In genomic region chr13:98979012-98979411, GRCh38 we compare ENCODE assay signal across 18 cellular contexts. TPM values are rescaled to one million over a fixed set of nuclear protein-coding genes. Genes with fewer than 3 reads are reported as not detected.
DNase-seq lines count a peak whose midpoint lies in the region; ATAC-seq and TF ChIP-seq lines count a peak whose summit lies in the region.
"Had no signal": no experiment of that assay in that cellular context is flagged by ENCODE, and none has a peak within 500 bp of the region (broad histone marks: within the 10 kb centered on the region; RNA-seq: fewer than 3 reads in every experiment).

No MANE protein-coding gene starts in this region.

- peak overlapping the region; percentile 10 for H3K27ac Mint-ChIP-seq in CD8-positive, alpha-beta T cell
- H3K27ac Mint-ChIP-seq: natural killer cell had no signal

- peaks cover 61% of the 10 kb centered on the region for H3K79me2 ChIP-seq in PC-9 (ENCODE audit: low read depth)

- H3K4me3 ChIP-seq in CD8-positive, alpha-beta T cell (ENCODE audit: low read depth, low read length): no peak overlapping the region
- H3K4me3 ChIP-seq in PC-9 (no peak overlapping the region), esophagus squamous epithelium (no peak overlapping the region), skeletal muscle satellite cell (ENCODE audit: low read length) (no peak overlapping the region)
- H3K4me3 ChIP-seq: spleen had no signal

- H3K9me3 Mint-ChIP-seq in CD8-positive, alpha-beta T cell: no peaks in the 10 kb centered on the region
- H3K9me3 Mint-ChIP-seq: central memory CD8-positive, alpha-beta T cell; natural killer cell had no signal

- no peaks in the 10 kb centered on the region for H3K9me2 ChIP-seq in PC-9 (ENCODE audit: insufficient read depth)

- H3K4me1 ChIP-seq in CD8-positive, alpha-beta T cell (ENCODE audit: insufficient read depth, low read length): peaks cover 63% of the 10 kb centered on the region
- H3K4me1 ChIP-seq in PC-9 (replicated peaks; ENCODE audit: insufficient read depth) (peaks cover 50% of the 10 kb centered on the region), esophagus squamous epithelium (peaks cover 0 to 63% (median 3%) of the 10 kb centered on the region in 3 donors), skeletal muscle satellite cell (ENCODE audit: control insufficient read depth, insufficient read depth, low read length) (peaks cover 38% of the 10 kb centered on the region)

- CTCF ChIA-PET in CD8-positive, alpha-beta T cell (lab: Charles Lee): no interaction called here
- CTCF ChIA-PET in PC-9 (lab: Charles Lee): interaction anchor here (0.7 kb wide), 1 partner anchor 77 kb away, joined by 5 read pairs; no protein-coding TSS in a partner anchor
- CTCF ChIA-PET in RWPE1 (lab: Yijun Ruan, JAX): no interaction called here

- H3K36me3 ChIP-seq in CD8-positive, alpha-beta T cell (ENCODE audit: insufficient read depth, low read length): no peaks in the 10 kb centered on the region
- H3K36me3 ChIP-seq in PC-9 (ENCODE audit: low read depth) (no peaks in the 10 kb centered on the region), esophagus squamous epithelium (no peaks in the 10 kb centered on the region), skeletal muscle satellite cell (ENCODE audit: insufficient read depth, low read length) (no peaks in the 10 kb centered on the region)
- H3K36me3 ChIP-seq: spleen had no signal

- peaks cover 89% of the 10 kb centered on the region for H3K4me1 Mint-ChIP-seq in CD8-positive, alpha-beta T cell (ENCODE audit: low read depth)

- H3K9me3 ChIP-seq in CD8-positive, alpha-beta T cell (ENCODE audit: low read length): no peaks in the 10 kb centered on the region
- no peaks in the 10 kb centered on the region for H3K9me3 ChIP-seq in PC-9 (ENCODE audit: insufficient read depth, low read depth)
- no peaks in the 10 kb centered on the region for H3K9me3 ChIP-seq in esophagus squamous epithelium
- no peaks in the 10 kb centered on the region for H3K9me3 ChIP-seq in skeletal muscle satellite cell (replicated peaks; ENCODE audit: low read length)
- H3K9me3 ChIP-seq: Caco-2, spleen had no signal

- H3K4me2 ChIP-seq in PC-9: peak overlapping the region; percentile 78; the same call in 1 of the 2 replicates
- no peak overlapping the region for H3K4me2 ChIP-seq in skeletal muscle satellite cell (ENCODE audit: low read length)

- TF ChIP-seq POLR2A in esophagus squamous epithelium (IDR thresholded peaks at IDR 0.05): no peak

- ATAC-seq in CD8-positive, alpha-beta T cell: no peak
- no peak for ATAC-seq in SK-N-SH treated with all-trans-retinoic acid at 6 μM for 48 hours
- ATAC-seq: natural killer cell had no signal

- H3K27me3 Mint-ChIP-seq in CD8-positive, alpha-beta T cell (ENCODE audit: low read depth): no peaks in the 10 kb centered on the region
- H3K27me3 Mint-ChIP-seq: central memory CD8-positive, alpha-beta T cell had no signal

- DNase-seq in CD8-positive, alpha-beta T cell: no peak
- DNase-seq in PC-9 (no peak), esophagus squamous epithelium (lab: John Stamatoyannopoulos, UW) (no peak), RWPE1 (ENCODE audit: low spot score) (no peak)
- no peak for DNase-seq in stimulated activated naive CD4-positive, alpha-beta T cell (lab: John Stamatoyannopoulos, UW)
- DNase-seq: activated CD8-positive, alpha-beta memory T cell treated with anti-CD3 and anti-CD28 coated beads, Interleukin-2, amount 50 U/mL, for 48 hours; activated effector memory CD4-positive, alpha-beta T cell treated with anti-CD3 and anti-CD28 coated beads, Interleukin-2, amount 50 U/mL, for 16 hours; Caco-2; effector memory CD4-positive, alpha-beta T cell; natural killer cell; NCI-H187 treated with DMSO at 0.1 percent for 48 hours; posterior cingulate gyrus; RPMI8226; spleen; T-helper 1 cell had no signal

- H3K9ac ChIP-seq in skeletal muscle satellite cell (ENCODE audit: low read depth, low read length): peak overlapping the region; percentile 71

- no peak overlapping the region for H3K27ac ChIP-seq in CD8-positive, alpha-beta T cell (ENCODE audit: low read depth, low read length)
- H3K27ac ChIP-seq in PC-9 (peak overlapping the region; percentile 74), esophagus squamous epithelium (peak overlapping the region in 3 of 4 donors; percentile 33 to 78 (median 62)), RWPE1 (no peak overlapping the region)
- H3K27ac ChIP-seq: spleen had no signal

- H3K36me3 Mint-ChIP-seq in CD8-positive, alpha-beta T cell: no peaks in the 10 kb centered on the region
- H3K36me3 Mint-ChIP-seq: natural killer cell had no signal

- no peak for TF ChIP-seq CTCF in CD8-positive, alpha-beta T cell (IDR thresholded peaks at IDR 0.05)
- TF ChIP-seq CTCF in PC-9 (conservative IDR thresholded peaks at IDR 0.05): no peak
- no peak for TF ChIP-seq CTCF in esophagus squamous epithelium (IDR thresholded peaks at IDR 0.05)
- no peak for TF ChIP-seq CTCF in RWPE1 (conservative IDR thresholded peaks at IDR 0.05; ENCODE audit: low read depth)

- intact Hi-C loops in CD8-positive, alpha-beta T cell (cut with DNase I, micrococcal nuclease): no loop called here
- intact Hi-C loops in PC-9 (cut with micrococcal nuclease; ENCODE audit: unreplicated experiment): loop anchor here (5.0 kb wide), 1 partner anchor 48 kb away; no protein-coding TSS in a partner anchor
- intact Hi-C loops in esophagus squamous epithelium (cut with DNase I): no loop called here

- peaks cover 25% of the 10 kb centered on the region; the same call in 1 of the 2 replicates for H3F3A ChIP-seq in PC-9 (ENCODE audit: insufficient read depth, low read depth)

- no TSS peak for BruUV-seq in PC-9 (replicated peaks; lab: Mats Ljungman, UMichigan)

- WGBS in esophagus squamous epithelium, 2 donors: 66 to 81% methylated on average over 6 of the region's 6 CpGs

- no peaks in the 10 kb centered on the region for H4K20me1 ChIP-seq in PC-9 (ENCODE audit: insufficient read depth)

- no peaks in the 10 kb centered on the region for H3K27me3 ChIP-seq in CD8-positive, alpha-beta T cell (ENCODE audit: insufficient read depth, low read length)
- H3K27me3 ChIP-seq in PC-9 (ENCODE audit: insufficient read depth, low read depth) (no peaks in the 10 kb centered on the region), esophagus squamous epithelium (no peaks in the 10 kb centered on the region), skeletal muscle satellite cell (ENCODE audit: control insufficient read depth, insufficient read depth, low read length) (no peaks in the 10 kb centered on the region)
- H3K27me3 ChIP-seq: spleen had no signal

- H2AFZ ChIP-seq in PC-9: no peak overlapping the region

- no peak overlapping the region for H3K4me3 Mint-ChIP-seq in CD8-positive, alpha-beta T cell
- H3K4me3 Mint-ChIP-seq: central memory CD8-positive, alpha-beta T cell; natural killer cell had no signal

- POLR2A ChIA-PET in CD8-positive, alpha-beta T cell (lab: Charles Lee): interaction anchor here (1.0 kb wide), 1 partner anchor 9 kb away, joined by 4 read pairs; no protein-coding TSS in a partner anchor
- POLR2A ChIA-PET in PC-9 (lab: Charles Lee; ENCODE audit: unreplicated experiment): no interaction called here
- POLR2A ChIA-PET in RWPE1 (lab: Yijun Ruan, JAX; ENCODE audit: low non-redundant PET): no interaction called here

TF ChIP-seq in SK-N-SH treated with all-trans-retinoic acid at 6 μM for 48 hours, 23 proteins besides CTCF, POLR2A, EP300 and RAD21:
- TF ChIP-seq PPARA (CRISPR knock-in tag; IDR thresholded peaks at IDR 0.05; ENCODE audit: borderline replicate concordance) (no peak), PATZ1 (CRISPR knock-in tag; IDR thresholded peaks at IDR 0.05; ENCODE audit: borderline replicate concordance) (no peak), CSDC2 (CRISPR knock-in tag; IDR thresholded peaks at IDR 0.05) (no peak), ZFP3 (CRISPR knock-in tag; IDR thresholded peaks at IDR 0.05) (no peak), ZFP30 (CRISPR knock-in tag; IDR thresholded peaks at IDR 0.05) (no peak), SNAI2 (CRISPR knock-in tag; IDR thresholded peaks at IDR 0.05) (no peak), TSHZ2 (CRISPR knock-in tag; IDR thresholded peaks at IDR 0.05) (no peak)
TF ChIP-seq in SK-N-SH treated with all-trans-retinoic acid at 6 μM for 48 hours: peak in this region for 0.

RNA-seq across cellular contexts. Expression of gene DOCK9, which starts 1.1 kb away (rescaled TPM):
- 10 to 100 TPM; 66.3 to 75.5 TPM for total RNA-seq in CD8-positive, alpha-beta T cell
- total RNA-seq in PC-9 (2021): 53.4 and 69.5 TPM in 2 replicates
- total RNA-seq in esophagus squamous epithelium: 100 to 1,000 TPM in 3 of 4 donors, 10 to 100 TPM in 1; 94.7 to 240 (median 150) TPM
- total RNA-seq in skeletal muscle satellite cell (2012; rRNA removed): 9.8 and 13.7 TPM in 2 replicates

Comparison
In these comparisons a context has a peak if more than half of its experiments do, and no peak if none do; other contexts are left out.
1. H3K27ac ChIP-seq: peak in PC-9 (single experiment) and esophagus squamous epithelium (3 of 4); none in CD8-positive, alpha-beta T cell (single experiment) and RWPE1 (single experiment).